10 cellular contexts compared by ENCODE assay signal in genomic region chr14:73723411-73723798, GRCh38. TPM values are rescaled to one million over a fixed set of nuclear protein-coding genes. Genes with fewer than 3 reads are reported as not detected.
DNase-seq lines count a peak whose midpoint lies in the region; ATAC-seq and TF ChIP-seq lines count a peak whose summit lies in the region.
"Had no signal": no experiment of that assay in that cellular context is flagged by ENCODE, and none has a peak within 500 bp of the region (broad histone marks: within the 10 kb centered on the region; RNA-seq: fewer than 3 reads in every experiment).

No MANE protein-coding gene starts in this region.

- no peaks in the 10 kb centered on the region for H3K9me3 Mint-ChIP-seq in activated CD4-positive, alpha-beta T cell treated with anti-CD3 and anti-CD28 coated beads, Interleukin-2, amount 10 ng/mL, durations not matched to agents 7 days and 5 days
- H3K9me3 Mint-ChIP-seq in activated naive CD8-positive, alpha-beta T cell treated with anti-CD3 and anti-CD28 coated beads, Interleukin-2, amount 50 U/mL, for 24 hours, result no peaks in the 10 kb centered on the region

- H3K36me3 Mint-ChIP-seq in activated CD4-positive, alpha-beta T cell treated with anti-CD3 and anti-CD28 coated beads, Interleukin-2, amount 10 ng/mL, durations not matched to agents 7 days and 5 days (ENCODE audit: low read depth), result peaks cover 68% of the 10 kb centered on the region
- H3K36me3 Mint-ChIP-seq in activated naive CD8-positive, alpha-beta T cell treated with anti-CD3 and anti-CD28 coated beads, Interleukin-2, amount 50 U/mL, for 24 hours (ENCODE audit: low read depth), result peaks cover 59% of the 10 kb centered on the region

- no peaks in the 10 kb centered on the region for H3K9me3 ChIP-seq in thoracic aorta

- no peak for DNase-seq in activated CD4-positive, alpha-beta T cell treated with anti-CD3 and anti-CD28 coated beads, Interleukin-2, amount 10 ng/mL, durations not matched to agents 7 days and 5 days
- DNase-seq in activated CD4-positive, alpha-beta T cell treated with anti-CD3 and anti-CD28 coated beads, Interleukin-2, amount 50 U/mL, for 1 hour, result no peak
- no peak for DNase-seq in activated naive CD8-positive, alpha-beta T cell treated with anti-CD3 and anti-CD28 coated beads, Interleukin-2, amount 50 U/mL, for 24 hours
- DNase-seq in thoracic aorta (ENCODE audit: low spot score), result no peak
- DNase-seq in retina, result no peak
- DNase-seq in stimulated activated CD8-positive, alpha-beta memory T cell treated with anti-CD3 and anti-CD28 coated beads, Interleukin-4, amount 100 ng/mL, for 48 hours, result no peak
- DNase-seq in NCI-H1048 (lab: John Stamatoyannopoulos, UW), result no peak
- DNase-seq: NCI-H526 treated with DMSO at 0.1 percent for 48 hours had no signal

- peak overlapping the region; percentile 65 for H3K27ac Mint-ChIP-seq in activated CD4-positive, alpha-beta T cell treated with anti-CD3 and anti-CD28 coated beads, Interleukin-2, amount 10 ng/mL, durations not matched to agents 7 days and 5 days
- peak overlapping the region; percentile 68 for H3K27ac Mint-ChIP-seq in activated naive CD8-positive, alpha-beta T cell treated with anti-CD3 and anti-CD28 coated beads, Interleukin-2, amount 50 U/mL, for 24 hours

- peak overlapping the region; percentile 50 for H3K4me3 ChIP-seq in thoracic aorta
- H3K4me3 ChIP-seq: cardiac muscle cell had no signal

- no peak for TF ChIP-seq CTCF in thoracic aorta (IDR thresholded peaks at IDR 0.05)

- POLR2A ChIA-PET in activated CD4-positive, alpha-beta T cell treated with anti-CD3 and anti-CD28 coated beads, Interleukin-2, amount 10 ng/mL, durations not matched to agents 7 days and 5 days (lab: Charles Lee), result no interaction called here

- H3K4me3 Mint-ChIP-seq in activated CD4-positive, alpha-beta T cell treated with anti-CD3 and anti-CD28 coated beads, Interleukin-2, amount 10 ng/mL, durations not matched to agents 7 days and 5 days, result no peak overlapping the region
- H3K4me3 Mint-ChIP-seq in activated naive CD8-positive, alpha-beta T cell treated with anti-CD3 and anti-CD28 coated beads, Interleukin-2, amount 50 U/mL, for 24 hours, result no peak overlapping the region

- H3K27me3 Mint-ChIP-seq in activated CD4-positive, alpha-beta T cell treated with anti-CD3 and anti-CD28 coated beads, Interleukin-2, amount 10 ng/mL, durations not matched to agents 7 days and 5 days, result no peaks in the 10 kb centered on the region
- no peaks in the 10 kb centered on the region for H3K27me3 Mint-ChIP-seq in activated naive CD8-positive, alpha-beta T cell treated with anti-CD3 and anti-CD28 coated beads, Interleukin-2, amount 50 U/mL, for 24 hours

- H3K27me3 ChIP-seq in layer of hippocampus (ENCODE audit: control insufficient read depth, insufficient read depth, low read length) (no peaks in the 10 kb centered on the region), thoracic aorta (replicated peaks; ENCODE audit: insufficient read depth) (no peaks in the 10 kb centered on the region)
- H3K27me3 ChIP-seq: cardiac muscle cell had no signal

- no peak for ATAC-seq in activated naive CD8-positive, alpha-beta T cell treated with anti-CD3 and anti-CD28 coated beads, Interleukin-2, amount 50 U/mL, for 24 hours
- ATAC-seq in thoracic aorta (ENCODE audit: insufficient number of reproducible peaks, low FRiP score, low read depth), result no peak

- CTCF ChIA-PET in activated CD4-positive, alpha-beta T cell treated with anti-CD3 and anti-CD28 coated beads, Interleukin-2, amount 10 ng/mL, durations not matched to agents 7 days and 5 days (lab: Charles Lee), result interaction anchor here (0.6 to 2.0 kb wide), 6 partner anchors 10 to 194 kb away, joined by 3 to 6 read pairs (median 4); partner anchors contain the start of gene PNMA1

- peaks cover 26 to 42% of the 10 kb centered on the region in 2 donors for H3K4me1 ChIP-seq in thoracic aorta (ENCODE audit: control insufficient read depth in 1 of 2, low read depth in 2 of 2)

- H3K27ac ChIP-seq in layer of hippocampus (ENCODE audit: low read depth, low read length) (peak overlapping the region; percentile 50), thoracic aorta (peak overlapping the region; percentile 79 to 86)
- H3K27ac ChIP-seq: cardiac muscle cell had no signal

- peaks cover 66% of the 10 kb centered on the region for H3K36me3 ChIP-seq in thoracic aorta

- H3K4me1 Mint-ChIP-seq in activated CD4-positive, alpha-beta T cell treated with anti-CD3 and anti-CD28 coated beads, Interleukin-2, amount 10 ng/mL, durations not matched to agents 7 days and 5 days, result peaks cover 22% of the 10 kb centered on the region
- peaks cover 25% of the 10 kb centered on the region for H3K4me1 Mint-ChIP-seq in activated naive CD8-positive, alpha-beta T cell treated with anti-CD3 and anti-CD28 coated beads, Interleukin-2, amount 50 U/mL, for 24 hours

RNA-seq across cellular contexts. Expression of gene PNMA1, which starts 9.2 kb away (rescaled TPM):
- 10 to 100 TPM; 23.3 to 25.9 TPM for total RNA-seq in activated CD4-positive, alpha-beta T cell treated with anti-CD3 and anti-CD28 coated beads, Interleukin-2, amount 10 ng/mL, durations not matched to agents 7 days and 5 days
- total RNA-seq in thoracic aorta, result 10 to 100 TPM; 27.3 to 37.4 TPM
